ENCODE assay signal across 8 cellular contexts in the genomic region with DNA sequence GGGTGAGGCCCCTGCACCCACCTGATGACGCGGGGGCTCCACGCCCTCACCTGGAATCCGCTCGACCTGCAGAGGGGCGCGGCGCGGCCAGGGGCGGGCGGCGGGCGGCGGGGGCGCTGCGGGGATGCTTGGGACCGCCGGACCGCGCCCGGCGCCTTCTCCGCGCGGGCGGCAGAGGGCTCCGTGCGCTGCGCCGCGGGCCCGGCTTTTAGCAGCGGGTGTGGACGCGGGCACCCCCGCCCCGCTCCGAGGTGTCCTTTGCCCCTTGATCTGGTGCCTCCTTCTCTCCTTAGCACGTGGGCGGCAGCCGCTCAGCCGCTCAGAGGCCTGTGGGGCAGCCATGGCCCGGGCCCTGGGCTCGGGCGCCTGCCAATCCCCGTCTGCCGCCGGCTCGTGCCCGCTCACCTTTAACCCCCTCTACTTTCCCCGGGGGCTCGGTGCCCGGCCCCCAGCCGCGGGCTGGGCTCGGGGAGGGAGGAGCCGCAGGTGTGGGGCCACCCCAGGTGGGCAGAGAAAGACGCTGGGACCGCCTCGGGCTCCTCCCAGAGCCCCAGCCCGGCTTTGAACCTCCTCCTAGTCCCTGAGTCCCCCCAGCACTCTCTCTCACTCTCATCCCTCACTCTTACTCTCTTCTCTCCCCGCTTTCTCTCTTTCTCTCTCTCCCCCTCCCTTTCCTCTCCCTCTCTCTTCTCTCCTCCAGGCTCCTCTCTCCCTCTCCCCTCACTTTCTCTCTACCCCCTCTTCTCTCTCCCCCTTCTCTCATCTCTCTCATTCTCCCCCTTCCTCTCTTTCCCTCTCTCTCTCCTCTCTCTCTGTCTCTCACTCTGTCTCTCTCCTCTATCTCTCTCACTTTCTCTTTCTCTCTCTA.
DNase-seq lines count a peak whose midpoint lies in the region; ATAC-seq lines count a peak whose summit lies in the region.

No MANE protein-coding gene starts in this region.

- H3K9ac ChIP-seq in iPS-15b (ENCODE audit: low read depth, low read length), result no peak overlapping the region

- peaks cover 46% of the 10 kb centered on the region for H3K27me3 ChIP-seq in iPS-15b (ENCODE audit: control insufficient read depth, insufficient read depth, low read length)

- no peak for ATAC-seq in GM18858 (IDR thresholded peaks at IDR 0.05; ENCODE audit: unreplicated experiment)

- peak overlapping the region; percentile 58 for H3K4me3 ChIP-seq in iPS-15b (ENCODE audit: low read depth, low read length)

- no peaks in the 10 kb centered on the region for H3K36me3 ChIP-seq in iPS-15b (ENCODE audit: control insufficient read depth, insufficient read depth, low read length)

- H3K9me3 ChIP-seq in iPS-15b (ENCODE audit: control insufficient read depth, insufficient read depth, low read length), result no peaks in the 10 kb centered on the region

- DNase-seq in DMS53 (lab: John Stamatoyannopoulos, UW) (peak; percentile 83), NCI-H1105 treated with DMSO at 0.1 percent for 48 hours (lab: John Stamatoyannopoulos, UW) (peak; percentile 57), NCI-H1436 (lab: John Stamatoyannopoulos, UW) (no peak), amniotic stem cell (lab: John Stamatoyannopoulos, UW) (no peak)
- DNase-seq in activated naive CD4-positive, alpha-beta T cell treated with anti-CD3 and anti-CD28 coated beads, Interleukin-2, amount 50 U/mL, for 16 hours, result peak; percentile 40
- peak; percentile 48 for DNase-seq in stimulated activated CD8-positive, alpha-beta memory T cell treated with anti-CD3 and anti-CD28 coated beads, Interleukin-4, amount 100 ng/mL, for 48 hours

- H3K4me1 ChIP-seq in iPS-15b (ENCODE audit: control insufficient read depth, insufficient read depth, low read length), result peaks cover 7% of the 10 kb centered on the region

Comparison
In these comparisons a context has a peak if more than half of its experiments do, and no peak if none do; other contexts are left out.
1. DNase-seq: peak in DMS53 (single experiment), NCI-H1105 treated with DMSO at 0.1 percent for 48 hours (single experiment), activated naive CD4-positive, alpha-beta T cell treated with anti-CD3 and anti-CD28 coated beads, Interleukin-2, amount 50 U/mL, for 16 hours (single experiment) and stimulated activated CD8-positive, alpha-beta memory T cell treated with anti-CD3 and anti-CD28 coated beads, Interleukin-4, amount 100 ng/mL, for 48 hours (single experiment); none in NCI-H1436 (single experiment) and amniotic stem cell (single experiment).